In genomic region chr17:66304304-66305174, GRCh38 we compare ENCODE assay signal across 8 cellular contexts. TPM values are rescaled to one million over a fixed set of nuclear protein-coding genes. Genes with fewer than 3 reads are reported as not detected.
DNase-seq lines count a peak whose midpoint lies in the region; ATAC-seq, FAIRE-seq and TF ChIP-seq lines count a peak whose summit lies in the region.

No MANE protein-coding gene starts in this region.

- POLR2A ChIA-PET in activated B cell treated with CpG ODN at 0.5 μM for 24 hours (lab: Charles Lee): no interaction called here

- peaks cover 11% of the 10 kb centered on the region for H3K4me1 Mint-ChIP-seq in activated B cell treated with CpG ODN at 0.5 μM for 24 hours

- CTCF ChIA-PET in activated B cell treated with CpG ODN at 0.5 μM for 24 hours (lab: Charles Lee): no interaction called here

- H3K9ac ChIP-seq in BLaER1 treated with 17β-estradiol and CSF1 and Interleukin-3, amounts not matched to agents 10 nM and 100 nM: peak overlapping the region in 3 of 11 experiments; percentile 79 to 87 (median 86); a peak in 7 of 22 replicates

- peaks cover 0 to 66% (median 13%) of the 10 kb centered on the region in 11 experiments; a peak in 10 of 22 replicates for H4K20me1 ChIP-seq in BLaER1 treated with 17β-estradiol and CSF1 and Interleukin-3, amounts not matched to agents 10 nM and 100 nM

- H3K36me3 Mint-ChIP-seq in activated B cell treated with CpG ODN at 0.5 μM for 24 hours (ENCODE audit: low read depth): no peaks in the 10 kb centered on the region

- no peak for ATAC-seq in activated B cell treated with CpG ODN at 0.5 μM for 24 hours (ENCODE audit: low read depth)
- ATAC-seq in pancreas: peak in 2 of 4 donors; percentile 4 to 20
- no peak for ATAC-seq in HG02759 (IDR thresholded peaks at IDR 0.05; ENCODE audit: unreplicated experiment)

- H3K27ac Mint-ChIP-seq in activated B cell treated with CpG ODN at 0.5 μM for 24 hours: no peak overlapping the region

- peak; percentile 82 for DNase-seq in HT-29 (ENCODE audit: low spot score)
- DNase-seq in activated B cell treated with CpG ODN at 0.5 μM for 24 hours: no peak
- no peak for DNase-seq in esophagus squamous epithelium (lab: John Stamatoyannopoulos, UW)
- DNase-seq in pancreas: no peak
- DNase-seq in NCI-H2029 treated with DMSO at 0.1 percent for 48 hours (lab: John Stamatoyannopoulos, UW): no peak
- no peak for DNase-seq in NCI-H446 (lab: John Stamatoyannopoulos, UW)

- H3K9me3 ChIP-seq in BLaER1 treated with 17β-estradiol and CSF1 and Interleukin-3, amounts not matched to agents 10 nM and 100 nM (replicated peaks in 1 of 11): no peaks in the 10 kb centered on the region
- H3K9me3 ChIP-seq in esophagus squamous epithelium: no peaks in the 10 kb centered on the region
- H3K9me3 ChIP-seq in pancreas: no peaks in the 10 kb centered on the region

- peak overlapping the region; percentile 85 to 99 (median 95) for H3K4me2 ChIP-seq in BLaER1 treated with 17β-estradiol and CSF1 and Interleukin-3, amounts not matched to agents 10 nM and 100 nM

- H3K4me3 ChIP-seq in BLaER1 treated with 17β-estradiol and CSF1 and Interleukin-3, amounts not matched to agents 10 nM and 100 nM: peak overlapping the region in 4 of 10 experiments; percentile 82 to 98 (median 90); a peak in 8 of 20 replicates
- H3K4me3 ChIP-seq in esophagus squamous epithelium: peak overlapping the region in 3 of 4 donors; percentile 13 to 89 (median 73)
- H3K4me3 ChIP-seq in pancreas: peak overlapping the region in 2 of 4 donors; percentile 66 to 96

- peaks cover 19 to 69% (median 26%) of the 10 kb centered on the region in 10 experiments for H3K4me1 ChIP-seq in BLaER1 treated with 17β-estradiol and CSF1 and Interleukin-3, amounts not matched to agents 10 nM and 100 nM
- H3K4me1 ChIP-seq in esophagus squamous epithelium (peaks cover 5 to 49% (median 15%) of the 10 kb centered on the region in 3 donors), pancreas (no peaks in the 10 kb centered on the region)

- WGBS in esophagus squamous epithelium, 2 donors: 67 to 68% methylated on average over 13 to 14 of the region's 14 CpGs
- 53% methylated on average over 14 of the region's 14 CpGs for WGBS in pancreas, 2 donors

- TF ChIP-seq POLR2A in esophagus squamous epithelium (IDR thresholded peaks at IDR 0.05): no peak

- peaks cover 0 to 13% (median 5%) of the 10 kb centered on the region in 11 experiments; a peak in 11 of 22 replicates for H3K27me3 ChIP-seq in BLaER1 treated with 17β-estradiol and CSF1 and Interleukin-3, amounts not matched to agents 10 nM and 100 nM
- H3K27me3 ChIP-seq in esophagus squamous epithelium (peaks cover 0 to 7% (median 0%) of the 10 kb centered on the region in 4 donors), pancreas (no peaks in the 10 kb centered on the region)

- TF ChIP-seq CTCF in activated B cell treated with CpG ODN at 0.5 μM for 24 hours (IDR thresholded peaks at IDR 0.05) (no peak), esophagus squamous epithelium (IDR thresholded peaks at IDR 0.05) (no peak), pancreas (IDR thresholded peaks at IDR 0.05) (no peak)

- peaks cover 0 to 31% (median 3%) of the 10 kb centered on the region in 11 experiments; a peak in 6 of 22 replicates for H3K36me3 ChIP-seq in BLaER1 treated with 17β-estradiol and CSF1 and Interleukin-3, amounts not matched to agents 10 nM and 100 nM
- H3K36me3 ChIP-seq in esophagus squamous epithelium (no peaks in the 10 kb centered on the region), pancreas (no peaks in the 10 kb centered on the region)

- H3K27ac ChIP-seq in BLaER1 treated with 17β-estradiol and CSF1 and Interleukin-3, amounts not matched to agents 10 nM and 100 nM: 0 out of 22 replicates have a peak overlapping the region, but pooled peaks of 1 of the 11 experiments have one; percentile 43
- H3K27ac ChIP-seq in esophagus squamous epithelium (peak overlapping the region in 2 of 4 donors; percentile 47 to 48), pancreas (peak overlapping the region in 3 of 4 donors; percentile 33 to 71 (median 71))

- H3K4me3 Mint-ChIP-seq in activated B cell treated with CpG ODN at 0.5 μM for 24 hours: peak overlapping the region; percentile 42

- no peak for FAIRE-seq in pancreas (lab: Jason Lieb, UNC)

- H3K27me3 Mint-ChIP-seq in activated B cell treated with CpG ODN at 0.5 μM for 24 hours: peaks cover 23% of the 10 kb centered on the region

- H3K9me3 Mint-ChIP-seq in activated B cell treated with CpG ODN at 0.5 μM for 24 hours: no peaks in the 10 kb centered on the region

- intact Hi-C loops in activated B cell treated with CpG ODN at 0.5 μM for 24 hours (cut with micrococcal nuclease): no loop called here
- intact Hi-C loops in esophagus squamous epithelium (cut with DNase I): no loop called here
- intact Hi-C loops in pancreas (cut with DNase I): no loop called here

RNA-seq across cellular contexts. Expression of gene PRKCA, which starts 2.1 kb away (rescaled TPM):
- 6.6 and 7.1 TPM in 2 replicates for total RNA-seq in HT-29 (2014; rRNA removed; shearing (Covaris generic))
- total RNA-seq in activated B cell treated with CpG ODN at 0.5 μM for 24 hours (1.4 and 2.2 TPM in 2 replicates), esophagus squamous epithelium (1 to 10 TPM; 2.4 to 9.2 (median 4.2) TPM), pancreas (10 to 100 TPM in 4 of 6 donors, 1 to 10 TPM in 2; 8.9 to 22.3 (median 11.7) TPM)
- 1 to 10 TPM; 3.5 to 5.0 TPM for polyA plus RNA-seq in pancreas
